Comparison of ENCODE assay signal across 1 cellular context in the genomic region with DNA sequence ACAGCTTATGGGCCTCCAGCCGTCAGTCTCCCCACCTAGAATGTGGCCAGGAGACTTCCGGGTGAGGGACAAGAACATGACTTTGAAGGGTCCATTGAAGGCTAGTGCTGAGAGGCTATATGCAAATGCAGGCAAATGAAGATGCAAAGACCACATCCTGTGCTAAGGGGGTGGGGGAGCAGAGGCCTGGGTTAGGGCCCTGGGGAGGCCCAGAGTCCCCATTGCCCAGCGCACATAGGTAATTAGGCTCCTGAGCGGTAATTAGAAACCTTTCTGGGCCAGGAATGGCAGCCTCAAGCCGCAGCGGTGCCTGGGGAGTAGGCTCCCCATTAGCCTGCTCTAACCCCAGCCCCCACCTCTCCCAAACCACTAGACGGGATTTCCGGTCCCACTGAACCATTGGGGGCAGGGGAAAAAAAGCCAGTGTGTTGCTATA.
A peak's percentile ranks its signal among the peaks of the same experiment; 100 is the strongest.
TF ChIP-seq lines count a peak whose summit lies in the region.

No MANE protein-coding gene starts in this region.

TF ChIP-seq in GM12878, 131 proteins besides CTCF, POLR2A, EP300 and RAD21 (continued from another document):
- TF ChIP-seq, protein P1, sequence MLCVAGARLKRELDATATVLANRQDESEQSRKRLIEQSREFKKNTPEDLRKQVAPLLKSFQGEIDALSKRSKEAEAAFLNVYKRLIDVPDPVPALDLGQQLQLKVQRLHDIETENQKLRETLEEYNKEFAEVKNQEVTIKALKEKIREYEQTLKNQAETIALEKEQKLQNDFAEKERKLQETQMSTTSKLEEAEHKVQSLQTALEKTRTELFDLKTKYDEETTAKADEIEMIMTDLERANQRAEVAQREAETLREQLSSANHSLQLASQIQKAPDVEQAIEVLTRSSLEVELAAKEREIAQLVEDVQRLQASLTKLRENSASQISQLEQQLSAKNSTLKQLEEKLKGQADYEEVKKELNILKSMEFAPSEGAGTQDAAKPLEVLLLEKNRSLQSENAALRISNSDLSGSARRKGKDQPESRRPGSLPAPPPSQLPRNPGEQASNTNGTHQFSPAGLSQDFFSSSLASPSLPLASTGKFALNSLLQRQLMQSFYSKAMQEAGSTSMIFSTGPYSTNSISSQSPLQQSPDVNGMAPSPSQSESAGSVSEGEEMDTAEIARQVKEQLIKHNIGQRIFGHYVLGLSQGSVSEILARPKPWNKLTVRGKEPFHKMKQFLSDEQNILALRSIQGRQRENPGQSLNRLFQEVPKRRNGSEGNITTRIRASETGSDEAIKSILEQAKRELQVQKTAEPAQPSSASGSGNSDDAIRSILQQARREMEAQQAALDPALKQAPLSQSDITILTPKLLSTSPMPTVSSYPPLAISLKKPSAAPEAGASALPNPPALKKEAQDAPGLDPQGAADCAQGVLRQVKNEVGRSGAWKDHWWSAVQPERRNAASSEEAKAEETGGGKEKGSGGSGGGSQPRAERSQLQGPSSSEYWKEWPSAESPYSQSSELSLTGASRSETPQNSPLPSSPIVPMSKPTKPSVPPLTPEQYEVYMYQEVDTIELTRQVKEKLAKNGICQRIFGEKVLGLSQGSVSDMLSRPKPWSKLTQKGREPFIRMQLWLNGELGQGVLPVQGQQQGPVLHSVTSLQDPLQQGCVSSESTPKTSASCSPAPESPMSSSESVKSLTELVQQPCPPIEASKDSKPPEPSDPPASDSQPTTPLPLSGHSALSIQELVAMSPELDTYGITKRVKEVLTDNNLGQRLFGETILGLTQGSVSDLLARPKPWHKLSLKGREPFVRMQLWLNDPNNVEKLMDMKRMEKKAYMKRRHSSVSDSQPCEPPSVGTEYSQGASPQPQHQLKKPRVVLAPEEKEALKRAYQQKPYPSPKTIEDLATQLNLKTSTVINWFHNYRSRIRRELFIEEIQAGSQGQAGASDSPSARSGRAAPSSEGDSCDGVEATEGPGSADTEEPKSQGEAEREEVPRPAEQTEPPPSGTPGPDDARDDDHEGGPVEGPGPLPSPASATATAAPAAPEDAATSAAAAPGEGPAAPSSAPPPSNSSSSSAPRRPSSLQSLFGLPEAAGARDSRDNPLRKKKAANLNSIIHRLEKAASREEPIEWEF (IDR thresholded peaks at IDR 0.05; ENCODE audit: insufficient replicate concordance, low read depth, low read length): peak; percentile 36
- TF ChIP-seq, protein P2, sequence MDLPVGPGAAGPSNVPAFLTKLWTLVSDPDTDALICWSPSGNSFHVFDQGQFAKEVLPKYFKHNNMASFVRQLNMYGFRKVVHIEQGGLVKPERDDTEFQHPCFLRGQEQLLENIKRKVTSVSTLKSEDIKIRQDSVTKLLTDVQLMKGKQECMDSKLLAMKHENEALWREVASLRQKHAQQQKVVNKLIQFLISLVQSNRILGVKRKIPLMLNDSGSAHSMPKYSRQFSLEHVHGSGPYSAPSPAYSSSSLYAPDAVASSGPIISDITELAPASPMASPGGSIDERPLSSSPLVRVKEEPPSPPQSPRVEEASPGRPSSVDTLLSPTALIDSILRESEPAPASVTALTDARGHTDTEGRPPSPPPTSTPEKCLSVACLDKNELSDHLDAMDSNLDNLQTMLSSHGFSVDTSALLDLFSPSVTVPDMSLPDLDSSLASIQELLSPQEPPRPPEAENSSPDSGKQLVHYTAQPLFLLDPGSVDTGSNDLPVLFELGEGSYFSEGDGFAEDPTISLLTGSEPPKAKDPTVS (IDR thresholded peaks at IDR 0.05; ENCODE audit: low read depth, low read length): 0 out of 2 replicates have a peak, but pooled peaks have one; percentile 11
- TF ChIP-seq ZNF384 (IDR thresholded peaks at IDR 0.05; ENCODE audit: borderline replicate concordance, low read depth, low read length) (peak; percentile 29; the same call in 1 of the 2 replicates), HDAC2 (IDR thresholded peaks at IDR 0.05) (no peak), STAT1 (conservative IDR thresholded peaks at IDR 0.05) (no peak), EGR1 (IDR thresholded peaks at IDR 0.05; ENCODE audit: borderline replicate concordance in 1 of 2, low read depth in 2 of 2, low read length in 2 of 2) (no peak), SREBF1 (IDR thresholded peaks at IDR 0.05; ENCODE audit: low read length) (peak; percentile 50), TCF3 (IDR thresholded peaks at IDR 0.05; ENCODE audit: borderline replicate concordance, insufficient read depth, low read depth, low read length) (no peak), YBX1 (IDR thresholded peaks at IDR 0.05) (no peak), MXI1 (IDR thresholded peaks at IDR 0.05; ENCODE audit: low read depth, low read length) (0 out of 2 replicates have a peak, but pooled peaks have one; percentile 39), KAT2A (conservative IDR thresholded peaks at IDR 0.05; ENCODE audit: control insufficient read depth, low read depth, low read length) (no peak)
- TF ChIP-seq, protein P3, sequence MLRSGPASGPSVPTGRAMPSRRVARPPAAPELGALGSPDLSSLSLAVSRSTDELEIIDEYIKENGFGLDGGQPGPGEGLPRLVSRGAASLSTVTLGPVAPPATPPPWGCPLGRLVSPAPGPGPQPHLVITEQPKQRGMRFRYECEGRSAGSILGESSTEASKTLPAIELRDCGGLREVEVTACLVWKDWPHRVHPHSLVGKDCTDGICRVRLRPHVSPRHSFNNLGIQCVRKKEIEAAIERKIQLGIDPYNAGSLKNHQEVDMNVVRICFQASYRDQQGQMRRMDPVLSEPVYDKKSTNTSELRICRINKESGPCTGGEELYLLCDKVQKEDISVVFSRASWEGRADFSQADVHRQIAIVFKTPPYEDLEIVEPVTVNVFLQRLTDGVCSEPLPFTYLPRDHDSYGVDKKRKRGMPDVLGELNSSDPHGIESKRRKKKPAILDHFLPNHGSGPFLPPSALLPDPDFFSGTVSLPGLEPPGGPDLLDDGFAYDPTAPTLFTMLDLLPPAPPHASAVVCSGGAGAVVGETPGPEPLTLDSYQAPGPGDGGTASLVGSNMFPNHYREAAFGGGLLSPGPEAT (IDR thresholded peaks at IDR 0.05; ENCODE audit: low read depth): peak; percentile 70; the same call in 1 of the 2 replicates
- TF ChIP-seq, protein P4, sequence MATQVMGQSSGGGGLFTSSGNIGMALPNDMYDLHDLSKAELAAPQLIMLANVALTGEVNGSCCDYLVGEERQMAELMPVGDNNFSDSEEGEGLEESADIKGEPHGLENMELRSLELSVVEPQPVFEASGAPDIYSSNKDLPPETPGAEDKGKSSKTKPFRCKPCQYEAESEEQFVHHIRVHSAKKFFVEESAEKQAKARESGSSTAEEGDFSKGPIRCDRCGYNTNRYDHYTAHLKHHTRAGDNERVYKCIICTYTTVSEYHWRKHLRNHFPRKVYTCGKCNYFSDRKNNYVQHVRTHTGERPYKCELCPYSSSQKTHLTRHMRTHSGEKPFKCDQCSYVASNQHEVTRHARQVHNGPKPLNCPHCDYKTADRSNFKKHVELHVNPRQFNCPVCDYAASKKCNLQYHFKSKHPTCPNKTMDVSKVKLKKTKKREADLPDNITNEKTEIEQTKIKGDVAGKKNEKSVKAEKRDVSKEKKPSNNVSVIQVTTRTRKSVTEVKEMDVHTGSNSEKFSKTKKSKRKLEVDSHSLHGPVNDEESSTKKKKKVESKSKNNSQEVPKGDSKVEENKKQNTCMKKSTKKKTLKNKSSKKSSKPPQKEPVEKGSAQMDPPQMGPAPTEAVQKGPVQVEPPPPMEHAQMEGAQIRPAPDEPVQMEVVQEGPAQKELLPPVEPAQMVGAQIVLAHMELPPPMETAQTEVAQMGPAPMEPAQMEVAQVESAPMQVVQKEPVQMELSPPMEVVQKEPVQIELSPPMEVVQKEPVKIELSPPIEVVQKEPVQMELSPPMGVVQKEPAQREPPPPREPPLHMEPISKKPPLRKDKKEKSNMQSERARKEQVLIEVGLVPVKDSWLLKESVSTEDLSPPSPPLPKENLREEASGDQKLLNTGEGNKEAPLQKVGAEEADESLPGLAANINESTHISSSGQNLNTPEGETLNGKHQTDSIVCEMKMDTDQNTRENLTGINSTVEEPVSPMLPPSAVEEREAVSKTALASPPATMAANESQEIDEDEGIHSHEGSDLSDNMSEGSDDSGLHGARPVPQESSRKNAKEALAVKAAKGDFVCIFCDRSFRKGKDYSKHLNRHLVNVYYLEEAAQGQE (IDR thresholded peaks at IDR 0.05; ENCODE audit: low read depth, low read length): 0 out of 2 replicates have a peak, but pooled peaks have one; percentile 22
